In genomic region chr19:7515471-7516226, GRCh38 we compare ENCODE assay signal across 8 cellular contexts. TPM values are rescaled to one million over a fixed set of nuclear protein-coding genes. Genes with fewer than 3 reads are reported as not detected.
DNase-seq lines count a peak whose midpoint lies in the region; ATAC-seq and TF ChIP-seq lines count a peak whose summit lies in the region.

TSS of gene ZNF358 (plus strand) at chr19:7516103. CDS start at chr19:7519243, 3,140 bp downstream.

- no peak for ATAC-seq in HG02981 (IDR thresholded peaks at IDR 0.05; ENCODE audit: unreplicated experiment)

- H3K4me1 Mint-ChIP-seq in activated T-cell treated with anti-CD3 and anti-CD28 coated beads, Interleukin-2, amount 50 U/mL, for 24 hours (ENCODE audit: low read depth): peaks cover 11% of the 10 kb centered on the region

- H3K9ac ChIP-seq in fibroblast of lung (ENCODE audit: insufficient read depth, low read length) (peak within 1 kb of the TSS; percentile 66), mucosa of rectum (ENCODE audit: low read depth in 1 of 2, low read length in 2 of 2) (peak within 1 kb of the TSS; percentile 80 to 81)

- H3K9me3 ChIP-seq in fibroblast of lung (ENCODE audit: control insufficient read depth, insufficient read depth, low read depth, low read length): no peaks in the 10 kb centered on the region
- no peaks in the 10 kb centered on the region for H3K9me3 ChIP-seq in mucosa of rectum (ENCODE audit: control insufficient read depth in 2 of 2, low read length in 2 of 2)

- H3K4me1 ChIP-seq in fibroblast of lung (ENCODE audit: control insufficient read depth, extremely low read depth, insufficient read depth, low read length) (peaks cover 6% of the 10 kb centered on the region), mucosa of rectum (ENCODE audit: control insufficient read depth in 2 of 2, insufficient read depth in 2 of 2, low read length in 2 of 2) (peaks cover 10 to 13% of the 10 kb centered on the region in 2 donors)

- peak within 1 kb of the TSS; percentile 84 for H3K4me2 ChIP-seq in fibroblast of lung (ENCODE audit: extremely low read depth, insufficient read depth, low read length)

- no peaks in the 10 kb centered on the region for H3K9me3 Mint-ChIP-seq in activated T-cell treated with anti-CD3 and anti-CD28 coated beads, Interleukin-2, amount 50 U/mL, for 24 hours

- H3K27ac Mint-ChIP-seq in activated T-cell treated with anti-CD3 and anti-CD28 coated beads, Interleukin-2, amount 50 U/mL, for 24 hours: peak within 1 kb of the TSS; percentile 45

- peak within 1 kb of the TSS; percentile 72 for H3K4me3 Mint-ChIP-seq in activated T-cell treated with anti-CD3 and anti-CD28 coated beads, Interleukin-2, amount 50 U/mL, for 24 hours

- H2AFZ ChIP-seq in fibroblast of lung (ENCODE audit: low read length): peak within 1 kb of the TSS; percentile 98

- H3K79me2 ChIP-seq in fibroblast of lung (ENCODE audit: control insufficient read depth, insufficient read depth, low read length): no peaks in the 10 kb centered on the region

- peak; percentile 72 for DNase-seq in activated effector memory CD4-positive, alpha-beta T cell treated with anti-CD3 and anti-CD28 coated beads, Interleukin-2, amount 50 U/mL, for 16 hours
- DNase-seq in activated effector memory CD4-positive, alpha-beta T cell treated with Interleukin-2 at 50 U/mL for 16 hours: no peak
- DNase-seq in NCI-H2171 treated with DMSO at 0.1 percent for 48 hours (lab: John Stamatoyannopoulos, UW) (peak; percentile 47), fibroblast of lung (ENCODE audit: low read depth in 2 of 2) (peak; percentile 67 to 82)
- peak; percentile 64 for DNase-seq in activated T-cell treated with anti-CD3 and anti-CD28 coated beads, Interleukin-2, amount 50 U/mL, for 24 hours

- H3K4me3 ChIP-seq in fibroblast of lung (replicated peaks in 1 of 4; ENCODE audit: control extremely low read depth in 1 of 4, insufficient read depth in 1 of 4, low read depth in 3 of 4, low read length in 4 of 4) (peak within 1 kb of the TSS; percentile 74 to 86 (median 78)), mucosa of rectum (ENCODE audit: low read length in 2 of 2) (peak within 1 kb of the TSS; percentile 64 to 71)

- H4K20me1 ChIP-seq in fibroblast of lung (ENCODE audit: control insufficient read depth, extremely low read depth, insufficient read depth, low read length): no peaks in the 10 kb centered on the region

- H3K27me3 Mint-ChIP-seq in activated T-cell treated with anti-CD3 and anti-CD28 coated beads, Interleukin-2, amount 50 U/mL, for 24 hours: peaks cover 36% of the 10 kb centered on the region

- no peak for TF ChIP-seq CTCF in fibroblast of lung (conservative IDR thresholded peaks at IDR 0.05 in 1 of 2, IDR thresholded peaks at IDR 0.05 in 1 of 2; ENCODE audit: low read depth in 1 of 2, low read length in 2 of 2)

- no peaks in the 10 kb centered on the region for H3K27me3 ChIP-seq in fibroblast of lung (ENCODE audit: control insufficient read depth, insufficient read depth, low read length)
- H3K27me3 ChIP-seq in mucosa of rectum (ENCODE audit: control insufficient read depth in 2 of 2, insufficient read depth in 2 of 2, low read length in 2 of 2): no peaks in the 10 kb centered on the region

- H3K36me3 Mint-ChIP-seq in activated T-cell treated with anti-CD3 and anti-CD28 coated beads, Interleukin-2, amount 50 U/mL, for 24 hours (ENCODE audit: low read depth): no peaks in the 10 kb centered on the region

- H3K27ac ChIP-seq in fibroblast of lung (ENCODE audit: insufficient read depth, low read length) (peak within 1 kb of the TSS; percentile 70), mucosa of rectum (ENCODE audit: low read depth in 2 of 2, low read length in 2 of 2) (peak within 1 kb of the TSS; percentile 79 to 81), temporal lobe (ENCODE audit: low read depth, low read length) (peak within 1 kb of the TSS; percentile 98)

- peaks cover 4% of the 10 kb centered on the region for H3K36me3 ChIP-seq in fibroblast of lung (ENCODE audit: control insufficient read depth, insufficient read depth, low read length)
- H3K36me3 ChIP-seq in mucosa of rectum (ENCODE audit: control insufficient read depth in 2 of 2, insufficient read depth in 2 of 2, low read length in 2 of 2): peaks cover 0 to 3% of the 10 kb centered on the region in 2 donors

RNA-seq across cellular contexts. Expression of gene ZNF358, which starts in this region (rescaled TPM):
- total RNA-seq in fibroblast of lung (16.2 and 16.7 TPM in 2 replicates), temporal lobe (17.2 TPM)
- 24.0 and 26.8 TPM in 2 replicates for polyA plus RNA-seq in fibroblast of lung
- 36.5 and 37.6 TPM in 2 replicates for polyA plus RNA-seq in fibroblast of lung (2012)
- polyA minus RNA-seq in fibroblast of lung (ENCODE audit: low replicate concordance): 111 and 148 TPM in 2 replicates
